In genomic region chr5:109788596-109788995, GRCh38 we compare ENCODE assay signal across 11 cellular contexts.
DNase-seq lines count a peak whose midpoint lies in the region; ATAC-seq and TF ChIP-seq lines count a peak whose summit lies in the region.
"Had no signal": no experiment of that assay in that cellular context is flagged by ENCODE, and none has a peak within 500 bp of the region (broad histone marks: within the 10 kb centered on the region; RNA-seq: fewer than 3 reads in every experiment).

No MANE protein-coding gene starts in this region.

- no peaks in the 10 kb centered on the region; the same call in 1 of the 2 replicates for H4K20me1 ChIP-seq in KMS-11 (ENCODE audit: insufficient read depth)
- H4K20me1 ChIP-seq in Karpas-422 (ENCODE audit: insufficient read depth, low read depth, low read length) = no peaks in the 10 kb centered on the region
- H4K20me1 ChIP-seq: BLaER1 treated with 17β-estradiol and CSF1 and Interleukin-3, amounts not matched to agents 10 nM and 100 nM had no signal

- H3K79me2 ChIP-seq in KMS-11 (ENCODE audit: insufficient read depth, low read depth) (no peaks in the 10 kb centered on the region; the same call in 1 of the 2 replicates), Karpas-422 (ENCODE audit: low read length) (no peaks in the 10 kb centered on the region)

- H3K27ac ChIP-seq in KMS-11 (no peak overlapping the region), Karpas-422 (ENCODE audit: low read length) (no peak overlapping the region)
- H3K27ac ChIP-seq: BLaER1 treated with 17β-estradiol and CSF1 and Interleukin-3, amounts not matched to agents 10 nM and 100 nM had no signal

- H3K9me3 ChIP-seq in Karpas-422 (ENCODE audit: low read length) = no peaks in the 10 kb centered on the region

- DNase-seq in NCI-H187 treated with DMSO at 0.1 percent for 48 hours (lab: John Stamatoyannopoulos, UW) = no peak
- DNase-seq in SKM-1 (lab: John Stamatoyannopoulos, UW; ENCODE audit: unreplicated experiment) = no peak
- no peak for DNase-seq in Karpas-422
- no peak for DNase-seq in activated CD4-positive, alpha-beta T cell treated with anti-CD3 and anti-CD28 coated beads, Interleukin-2, amount 50 U/mL, for 1 hour
- DNase-seq: amniotic stem cell, NCI-H2029 had no signal

- no peaks in the 10 kb centered on the region for H3K27me3 ChIP-seq in KMS-11 (ENCODE audit: insufficient read depth, low read depth)
- H3K27me3 ChIP-seq in Karpas-422 (ENCODE audit: low read length) = no peaks in the 10 kb centered on the region
- H3K27me3 ChIP-seq: BLaER1 treated with 17β-estradiol and CSF1 and Interleukin-3, amounts not matched to agents 10 nM and 100 nM had no signal

- no peak overlapping the region for H2AFZ ChIP-seq in KMS-11 (ENCODE audit: low read depth)
- no peak overlapping the region for H2AFZ ChIP-seq in Karpas-422 (ENCODE audit: low read length)

- no peak for TF ChIP-seq CTCF in KMS-11 (conservative IDR thresholded peaks at IDR 0.05; ENCODE audit: low read depth, low read length)

- H3K4me1 ChIP-seq in KMS-11 (ENCODE audit: low read depth, poor library complexity, severe bottlenecking) (peaks cover 28% of the 10 kb centered on the region), Karpas-422 (ENCODE audit: low read length) (no peaks in the 10 kb centered on the region)
- H3K4me1 ChIP-seq: BLaER1 treated with 17β-estradiol and CSF1 and Interleukin-3, amounts not matched to agents 10 nM and 100 nM had no signal

- ATAC-seq in GM18502 (IDR thresholded peaks at IDR 0.05; ENCODE audit: poor library complexity, unreplicated experiment) (peak; percentile 98), GM19452 (IDR thresholded peaks at IDR 0.05; ENCODE audit: unreplicated experiment) (peak; percentile 98), HG02884 (IDR thresholded peaks at IDR 0.05; ENCODE audit: unreplicated experiment) (peak; percentile 87)

- no peaks in the 10 kb centered on the region for H3K9me2 ChIP-seq in Karpas-422 (replicated peaks; ENCODE audit: insufficient read depth, low read length)

- H3K9ac ChIP-seq in KMS-11 (no peak overlapping the region), Karpas-422 (ENCODE audit: low read length) (no peak overlapping the region)
- H3K9ac ChIP-seq: BLaER1 treated with 17β-estradiol and CSF1 and Interleukin-3, amounts not matched to agents 10 nM and 100 nM had no signal

- no peak overlapping the region for H3K4me3 ChIP-seq in KMS-11 (IDR thresholded peaks at IDR 0.05; ENCODE audit: insufficient read depth, low read depth, low read length)
- no peak overlapping the region for H3K4me3 ChIP-seq in Karpas-422 (ENCODE audit: low read length)
- H3K4me3 ChIP-seq: BLaER1 treated with 17β-estradiol and CSF1 and Interleukin-3, amounts not matched to agents 10 nM and 100 nM had no signal

- H3K36me3 ChIP-seq in KMS-11 (ENCODE audit: insufficient read depth) = peaks cover 3% of the 10 kb centered on the region; the same call in 1 of the 2 replicates
- H3K36me3 ChIP-seq in Karpas-422 (ENCODE audit: insufficient read depth, low read length) = no peaks in the 10 kb centered on the region

- H3K4me2 ChIP-seq in KMS-11 (peak overlapping the region; percentile 11; the same call in 1 of the 2 replicates), Karpas-422 (ENCODE audit: low read depth, low read length, poor library complexity, severe bottlenecking) (no peak overlapping the region)
- H3K4me2 ChIP-seq: BLaER1 treated with 17β-estradiol and CSF1 and Interleukin-3, amounts not matched to agents 10 nM and 100 nM had no signal
